In genomic region chr10:94212876-94213595, GRCh38 we compare ENCODE assay signal across 2 cellular contexts.
TF ChIP-seq lines count a peak whose summit lies in the region.

No MANE protein-coding gene starts in this region.

TF ChIP-seq in IMR-90, 13 proteins besides CTCF, POLR2A, EP300 and RAD21 (continued from another document):
- no peak for TF ChIP-seq ELK1 (IDR thresholded peaks at IDR 0.05; ENCODE audit: borderline replicate concordance, low read depth, low read length)

TF ChIP-seq in liver, 16 proteins besides CTCF, POLR2A, EP300 and RAD21 (continued from another document):
- TF ChIP-seq REST (IDR thresholded peaks at IDR 0.05) (peak; percentile 89), GABPA (IDR thresholded peaks at IDR 0.05 in 1 of 2, conservative IDR thresholded peaks at IDR 0.05 in 1 of 2) (peak in 1 of 2 donors; percentile 54), JUND (IDR thresholded peaks at IDR 0.05) (peak; percentile 99), FOXA2 (IDR thresholded peaks at IDR 0.05) (peak; percentile 75), FOXA1 (IDR thresholded peaks at IDR 0.05) (peak; percentile 65), NR2F2 (IDR thresholded peaks at IDR 0.05) (peak; percentile 87), SP1 (IDR thresholded peaks at IDR 0.05) (peak; percentile 89), HNF4G (IDR thresholded peaks at IDR 0.05) (peak; percentile 81), RXRA (IDR thresholded peaks at IDR 0.05) (peak; percentile 97 to 99), EGR1 (IDR thresholded peaks at IDR 0.05; ENCODE audit: low read depth in 2 of 2) (peak; percentile 19 to 97), HNF4A (conservative IDR thresholded peaks at IDR 0.05) (peak; percentile 97 to 98), YY1 (IDR thresholded peaks at IDR 0.05) (peak; percentile 80), TAF1 (conservative IDR thresholded peaks at IDR 0.05) (no peak)
- TF ChIP-seq, protein P1, sequence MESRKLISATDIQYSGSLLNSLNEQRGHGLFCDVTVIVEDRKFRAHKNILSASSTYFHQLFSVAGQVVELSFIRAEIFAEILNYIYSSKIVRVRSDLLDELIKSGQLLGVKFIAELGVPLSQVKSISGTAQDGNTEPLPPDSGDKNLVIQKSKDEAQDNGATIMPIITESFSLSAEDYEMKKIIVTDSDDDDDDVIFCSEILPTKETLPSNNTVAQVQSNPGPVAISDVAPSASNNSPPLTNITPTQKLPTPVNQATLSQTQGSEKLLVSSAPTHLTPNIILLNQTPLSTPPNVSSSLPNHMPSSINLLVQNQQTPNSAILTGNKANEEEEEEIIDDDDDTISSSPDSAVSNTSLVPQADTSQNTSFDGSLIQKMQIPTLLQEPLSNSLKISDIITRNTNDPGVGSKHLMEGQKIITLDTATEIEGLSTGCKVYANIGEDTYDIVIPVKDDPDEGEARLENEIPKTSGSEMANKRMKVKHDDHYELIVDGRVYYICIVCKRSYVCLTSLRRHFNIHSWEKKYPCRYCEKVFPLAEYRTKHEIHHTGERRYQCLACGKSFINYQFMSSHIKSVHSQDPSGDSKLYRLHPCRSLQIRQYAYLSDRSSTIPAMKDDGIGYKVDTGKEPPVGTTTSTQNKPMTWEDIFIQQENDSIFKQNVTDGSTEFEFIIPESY (IDR thresholded peaks at IDR 0.05): peak; percentile 91
- TF ChIP-seq, protein P2, sequence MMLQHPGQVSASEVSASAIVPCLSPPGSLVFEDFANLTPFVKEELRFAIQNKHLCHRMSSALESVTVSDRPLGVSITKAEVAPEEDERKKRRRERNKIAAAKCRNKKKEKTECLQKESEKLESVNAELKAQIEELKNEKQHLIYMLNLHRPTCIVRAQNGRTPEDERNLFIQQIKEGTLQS (IDR thresholded peaks at IDR 0.05): peak; percentile 98
